Comparison of ENCODE assay signal across 18 cellular contexts in the genomic region with DNA sequence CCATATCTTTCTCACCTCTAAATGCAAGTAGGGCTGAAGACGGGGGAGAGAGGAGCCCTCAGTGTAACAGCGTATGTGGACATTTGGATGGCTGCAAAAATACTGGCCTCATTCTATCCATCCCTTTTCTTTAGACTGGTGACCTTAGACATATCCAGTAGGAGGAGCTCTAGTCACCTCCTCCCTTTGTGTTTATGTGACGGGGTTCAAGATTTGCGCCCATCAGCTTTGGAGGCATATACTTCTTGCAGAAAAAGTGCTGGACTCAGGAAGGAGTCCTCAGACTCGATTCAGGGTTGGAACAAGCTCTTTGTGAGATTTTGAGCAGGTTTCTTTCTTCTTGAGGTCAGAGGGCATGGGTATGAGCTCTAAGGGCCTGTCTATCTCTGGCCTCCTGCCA.
A peak's percentile ranks its signal among the peaks of the same experiment; 100 is the strongest.
DNase-seq lines count a peak whose midpoint lies in the region; ATAC-seq, FAIRE-seq and TF ChIP-seq lines count a peak whose summit lies in the region.
"Had no signal": no experiment of that assay in that cellular context is flagged by ENCODE, and none has a peak within 500 bp of the region (broad histone marks: within the 10 kb centered on the region; RNA-seq: fewer than 3 reads in every experiment).

No MANE protein-coding gene starts in this region.

- H3F3A ChIP-seq in SK-N-SH (replicated peaks; ENCODE audit: insufficient read depth) = no peaks in the 10 kb centered on the region

- no peak for FAIRE-seq in GM12892 (lab: Jason Lieb, UNC)

- no peaks in the 10 kb centered on the region for H3K9me3 ChIP-seq in HCT116 (ENCODE audit: control insufficient read depth in 1 of 2, insufficient read depth in 1 of 2, low read depth in 1 of 2, low read length in 2 of 2)
- H3K9me3 ChIP-seq in SK-N-SH = no peaks in the 10 kb centered on the region
- no peaks in the 10 kb centered on the region for H3K9me3 ChIP-seq in lung (ENCODE audit: control insufficient read depth in 2 of 2, insufficient read depth in 1 of 2, low read length in 1 of 2)
- H3K9me3 ChIP-seq: adrenal gland, Peyer's patch, stomach, upper lobe of right lung had no signal

- H3K36me3 ChIP-seq in HCT116 (ENCODE audit: control insufficient read depth in 1 of 2, insufficient read depth in 2 of 2, low read length in 2 of 2) (no peaks in the 10 kb centered on the region), SK-N-SH (replicated peaks in 1 of 2; ENCODE audit: control insufficient read depth in 1 of 2, insufficient read depth in 2 of 2, low read length in 1 of 2) (no peaks in the 10 kb centered on the region), lung (ENCODE audit: control insufficient read depth in 2 of 2, insufficient read depth in 2 of 2, low read length in 2 of 2) (no peaks in the 10 kb centered on the region)
- H3K36me3 ChIP-seq: adrenal gland, Peyer's patch, stomach, upper lobe of right lung had no signal

- H3K4me3 ChIP-seq in HCT116 (replicated peaks in 1 of 2; ENCODE audit: low read depth in 1 of 2, low read length in 2 of 2) (no peak overlapping the region), SK-N-SH (ENCODE audit: low read depth in 2 of 2, low read length in 1 of 2) (no peak overlapping the region), lung (no peak overlapping the region)
- H3K4me3 ChIP-seq: adrenal gland, Peyer's patch, stomach, upper lobe of right lung had no signal

- H3K27me3 ChIP-seq in HCT116 (ENCODE audit: insufficient read depth, low read length) (no peaks in the 10 kb centered on the region), SK-N-SH (ENCODE audit: insufficient read depth) (no peaks in the 10 kb centered on the region), lung (ENCODE audit: control insufficient read depth, insufficient read depth) (peaks cover 3% of the 10 kb centered on the region)
- H3K27me3 ChIP-seq: Peyer's patch, stomach, upper lobe of right lung had no signal

- no TSS peak for BruUV-seq in HCT116 (replicated peaks; lab: Mats Ljungman, UMichigan)

- WGBS in SK-N-SH (ENCODE audit: low lambda C conversion rate) = 56% methylated on average over 5 of the region's 5 CpGs
- 73 to 92% methylated on average over 4 to 5 of the region's 5 CpGs for WGBS in lung, 2 donors

- RAD21 ChIA-PET in HCT116 (lab: Charles Lee; ENCODE audit: low non-redundant PET in 1 of 2, low total read pairs in 2 of 2, uncharacterized antibody in 2 of 2, unreplicated experiment in 2 of 2) = no interaction called here

- no peak overlapping the region for H2AFZ ChIP-seq in HCT116 (ENCODE audit: low read depth, low read length, poor library complexity, severe bottlenecking)
- no peak overlapping the region for H2AFZ ChIP-seq in SK-N-SH (ENCODE audit: low read depth)

- no peaks in the 10 kb centered on the region for H3K4me1 ChIP-seq in HCT116 (ENCODE audit: control insufficient read depth in 1 of 2, insufficient read depth in 2 of 2, low read length in 2 of 2)
- H3K4me1 ChIP-seq in SK-N-SH (ENCODE audit: control insufficient read depth in 1 of 2, insufficient read depth in 2 of 2, low read depth in 1 of 2, low read length in 1 of 2) = no peaks in the 10 kb centered on the region
- H3K4me1 ChIP-seq in lung (ENCODE audit: control insufficient read depth in 2 of 2, insufficient read depth in 2 of 2, low read length in 2 of 2) = peaks cover 0 to 8% of the 10 kb centered on the region in 2 donors
- H3K4me1 ChIP-seq: adrenal gland, Peyer's patch, upper lobe of right lung had no signal

- POLR2A ChIA-PET in HCT116 (lab: Charles Lee) = no interaction called here
- POLR2A ChIA-PET in SK-N-SH (lab: Yijun Ruan, JAX) = no interaction called here

- CTCF ChIA-PET in HCT116 (lab: Charles Lee) (no interaction called here), SK-N-SH (lab: Yijun Ruan, JAX) (no interaction called here)

- no peak overlapping the region for H3K27ac ChIP-seq in HCT116 (ENCODE audit: low read depth, low read length)
- H3K27ac ChIP-seq in SK-N-SH (ENCODE audit: low read depth in 2 of 2, low read length in 1 of 2) = no peak overlapping the region
- H3K27ac ChIP-seq in lung (ENCODE audit: low read depth in 1 of 2, low read length in 1 of 2) = no peak overlapping the region
- H3K27ac ChIP-seq: adrenal gland, Peyer's patch, stomach, upper lobe of right lung had no signal

- TF ChIP-seq EP300 in SK-N-SH (IDR thresholded peaks at IDR 0.05; ENCODE audit: borderline replicate concordance in 1 of 2, low read depth in 1 of 2, low read length in 1 of 2) = no peak

- peak; percentile 9 for DNase-seq in NCI-H82 (lab: John Stamatoyannopoulos, UW)
- DNase-seq in NCI-H82 treated with DMSO at 0.1 percent for 48 hours (lab: John Stamatoyannopoulos, UW; ENCODE audit: unreplicated experiment) = no peak
- no peak for DNase-seq in HCT116 (ENCODE audit: low read depth, low spot score)
- no peak for DNase-seq in SK-N-SH
- DNase-seq in lung (ENCODE audit: low spot score) = peak; percentile 18
- DNase-seq in HPDE6-E6E7 (ENCODE audit: extremely low spot score) = no peak
- no peak for DNase-seq in GM12892 (ENCODE audit: insufficient read length)
- no peak for DNase-seq in activated naive CD4-positive, alpha-beta T cell treated with anti-CD3 and anti-CD28 coated beads, Interleukin-2, amount 50 U/mL, for 16 hours
- DNase-seq: activated CD4-positive, alpha-beta memory T cell treated with anti-CD3 and anti-CD28 coated beads for 36 hours; adrenal gland; CD4-positive, alpha-beta T cell; hippocampal formation; KG1; NCI-H1694; Peyer's patch; stimulated activated CD4-positive, alpha-beta T cell treated with anti-CD3 and anti-CD28 coated beads, Interleukin-15, amount 100 ng/mL, for 24 hours; stomach; upper lobe of right lung had no signal

- H3K9ac ChIP-seq in HCT116 (ENCODE audit: low read length) = no peak overlapping the region
- no peak overlapping the region for H3K9ac ChIP-seq in SK-N-SH

- TF ChIP-seq POLR2A in HCT116 (IDR thresholded peaks at IDR 0.05; ENCODE audit: borderline replicate concordance, extremely low read depth, insufficient read depth, insufficient read length) = no peak
- TF ChIP-seq POLR2A in GM12892 (IDR thresholded peaks at IDR 0.05; ENCODE audit: low read depth, low read length) = no peak

- intact Hi-C loops in HCT116 (cut with micrococcal nuclease) = no loop called here

- peak; percentile 27; the same call in 1 of the 2 replicates for TF ChIP-seq RAD21 in HCT116 (IDR thresholded peaks at IDR 0.05; ENCODE audit: low read depth)
- TF ChIP-seq RAD21 in SK-N-SH (IDR thresholded peaks at IDR 0.05; ENCODE audit: low read length) = no peak

- no peak overlapping the region for H3K4me2 ChIP-seq in HCT116 (ENCODE audit: low read length)
- no peak overlapping the region for H3K4me2 ChIP-seq in SK-N-SH

- ATAC-seq in HCT116 = no peak
- ATAC-seq in lung (ENCODE audit: insufficient read depth, low FRiP score) = no peak
- ATAC-seq: upper lobe of right lung had no signal

- H3K9me2 ChIP-seq in HCT116 (ENCODE audit: insufficient read depth) (no peaks in the 10 kb centered on the region), SK-N-SH (no peaks in the 10 kb centered on the region)

- H4K20me1 ChIP-seq in HCT116 (ENCODE audit: insufficient read depth) = no peaks in the 10 kb centered on the region
- no peaks in the 10 kb centered on the region for H4K20me1 ChIP-seq in SK-N-SH (ENCODE audit: insufficient read depth)

- H3K79me2 ChIP-seq in HCT116 (ENCODE audit: insufficient read depth, low read length) (no peaks in the 10 kb centered on the region), SK-N-SH (ENCODE audit: insufficient read depth) (peaks cover 4% of the 10 kb centered on the region; the same call in 1 of the 2 replicates)

- peak in 2 of 3 experiments; percentile 5 to 26; a peak in 2 of 6 replicates for TF ChIP-seq CTCF in HCT116 (IDR thresholded peaks at IDR 0.05 in 2 of 3, conservative IDR thresholded peaks at IDR 0.05 in 1 of 3; ENCODE audit: borderline replicate concordance in 1 of 3, insufficient read depth in 1 of 3, low read depth in 2 of 3, low read length in 2 of 3)
- TF ChIP-seq CTCF in SK-N-SH (IDR thresholded peaks at IDR 0.05) = peak; percentile 32; the same call in 1 of the 2 replicates
- no peak for TF ChIP-seq CTCF in lung (IDR thresholded peaks at IDR 0.05; ENCODE audit: control extremely low read depth, extremely low read depth)

TF ChIP-seq in HCT116, 20 proteins besides CTCF, POLR2A, EP300 and RAD21 (continues in another document):
- no peak for TF ChIP-seq ZFX (IDR thresholded peaks at IDR 0.05)
- no peak for TF ChIP-seq SRF (IDR thresholded peaks at IDR 0.05; ENCODE audit: low read depth)

TF ChIP-seq in SK-N-SH, 30 proteins besides CTCF, POLR2A, EP300 and RAD21 (continues in another document):
- TF ChIP-seq FOXM1 (IDR thresholded peaks at IDR 0.05; ENCODE audit: low read depth) = no peak
- TF ChIP-seq, protein P1, sequence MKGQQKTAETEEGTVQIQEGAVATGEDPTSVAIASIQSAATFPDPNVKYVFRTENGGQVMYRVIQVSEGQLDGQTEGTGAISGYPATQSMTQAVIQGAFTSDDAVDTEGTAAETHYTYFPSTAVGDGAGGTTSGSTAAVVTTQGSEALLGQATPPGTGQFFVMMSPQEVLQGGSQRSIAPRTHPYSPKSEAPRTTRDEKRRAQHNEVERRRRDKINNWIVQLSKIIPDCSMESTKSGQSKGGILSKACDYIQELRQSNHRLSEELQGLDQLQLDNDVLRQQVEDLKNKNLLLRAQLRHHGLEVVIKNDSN (IDR thresholded peaks at IDR 0.05; ENCODE audit: borderline replicate concordance, low read depth) = no peak
- no peak for TF ChIP-seq POLR2AphosphoS5 (IDR thresholded peaks at IDR 0.05; ENCODE audit: low read depth, low read length)
- TF ChIP-seq EZH2phosphoT487 (IDR thresholded peaks at IDR 0.05; ENCODE audit: borderline replicate concordance, low read depth) = no peak
- no peak for TF ChIP-seq YY1 (IDR thresholded peaks at IDR 0.05; ENCODE audit: low read depth)
- no peak for TF ChIP-seq SMC3 (IDR thresholded peaks at IDR 0.05; ENCODE audit: low read depth, low read length)
- TF ChIP-seq MXI1 (IDR thresholded peaks at IDR 0.05; ENCODE audit: low read depth, low read length) = no peak
- TF ChIP-seq GATA2 (CRISPR knock-in tag; IDR thresholded peaks at IDR 0.05) = no peak
- TF ChIP-seq RCOR1 (IDR thresholded peaks at IDR 0.05; ENCODE audit: low read length) = no peak
- TF ChIP-seq, protein P2, sequence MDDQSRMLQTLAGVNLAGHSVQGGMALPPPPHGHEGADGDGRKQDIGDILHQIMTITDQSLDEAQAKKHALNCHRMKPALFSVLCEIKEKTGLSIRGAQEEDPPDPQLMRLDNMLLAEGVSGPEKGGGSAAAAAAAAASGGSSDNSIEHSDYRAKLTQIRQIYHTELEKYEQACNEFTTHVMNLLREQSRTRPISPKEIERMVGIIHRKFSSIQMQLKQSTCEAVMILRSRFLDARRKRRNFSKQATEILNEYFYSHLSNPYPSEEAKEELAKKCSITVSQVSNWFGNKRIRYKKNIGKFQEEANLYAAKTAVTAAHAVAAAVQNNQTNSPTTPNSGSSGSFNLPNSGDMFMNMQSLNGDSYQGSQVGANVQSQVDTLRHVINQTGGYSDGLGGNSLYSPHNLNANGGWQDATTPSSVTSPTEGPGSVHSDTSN (IDR thresholded peaks at IDR 0.05) = no peak
- no peak for TF ChIP-seq RXRA (IDR thresholded peaks at IDR 0.05; ENCODE audit: borderline replicate concordance, low read depth)
- TF ChIP-seq, protein P3, sequence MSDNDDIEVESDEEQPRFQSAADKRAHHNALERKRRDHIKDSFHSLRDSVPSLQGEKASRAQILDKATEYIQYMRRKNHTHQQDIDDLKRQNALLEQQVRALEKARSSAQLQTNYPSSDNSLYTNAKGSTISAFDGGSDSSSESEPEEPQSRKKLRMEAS (IDR thresholded peaks at IDR 0.05; ENCODE audit: low read depth) = no peak

Comparison
In these comparisons a context has a peak if more than half of its experiments do, and no peak if none do; other contexts are left out.
1. DNase-seq: peak in NCI-H82 (single experiment) and lung (single experiment); none in NCI-H82 treated with DMSO at 0.1 percent for 48 hours (single experiment), HCT116 (single experiment), SK-N-SH (single experiment), HPDE6-E6E7 (single experiment), GM12892 (single experiment) and activated naive CD4-positive, alpha-beta T cell treated with anti-CD3 and anti-CD28 coated beads, Interleukin-2, amount 50 U/mL, for 16 hours (single experiment).